In the genomic region with DNA sequence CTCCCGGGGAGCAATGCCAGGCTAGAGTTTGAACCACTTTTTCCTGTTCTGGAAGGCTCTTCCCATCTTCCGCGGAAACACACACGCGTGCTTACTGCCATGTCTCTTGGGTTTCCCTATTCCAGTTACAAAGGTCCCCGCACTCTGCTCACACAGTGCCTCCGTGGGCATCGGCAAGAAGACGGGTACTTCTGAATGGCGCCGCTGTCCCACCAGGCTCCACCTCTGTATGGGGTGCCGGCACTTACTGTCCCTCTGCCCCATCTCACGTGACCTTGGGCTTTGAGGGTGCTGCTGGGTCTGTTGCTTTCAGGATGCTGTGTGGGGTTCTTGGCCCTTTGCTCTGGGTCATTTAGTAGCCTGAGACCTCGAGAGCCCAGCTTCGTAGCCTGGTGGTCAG, we compare ENCODE assay signal across 28 cellular contexts.
"Had no signal": no experiment of that assay in that cellular context is flagged by ENCODE, and none has a peak within 500 bp of the region (broad histone marks: within the 10 kb centered on the region; RNA-seq: fewer than 3 reads in every experiment).

No MANE protein-coding gene starts in this region.

- ATAC-seq: activated naive CD4-positive, alpha-beta T cell treated with anti-CD3 and anti-CD28 coated beads, Interleukin-2, amount 50 U/mL, for 72 hours; activated T-cell treated with anti-CD3 and anti-CD28 coated beads, Interleukin-2, amount 50 U/mL, for 72 hours; foreskin keratinocyte; gastrocnemius medialis had no signal

- H3K36me3 ChIP-seq: breast epithelium had no signal

- H3K27ac ChIP-seq: ascending aorta, breast epithelium, cardiac muscle cell, esophagus muscularis mucosa, foreskin keratinocyte, gastrocnemius medialis had no signal

- H3K4me1 Mint-ChIP-seq: activated CD4-positive, alpha-beta memory T cell treated with anti-CD3 and anti-CD28 coated beads, Interleukin-2, amount 10 ng/mL, durations not matched to agents 7 days and 5 days; activated CD4-positive, alpha-beta T cell treated with anti-CD3 and anti-CD28 coated beads, Interleukin-2, amount 10 ng/mL, durations not matched to agents 7 days and 5 days; activated naive CD4-positive, alpha-beta T cell treated with anti-CD3 and anti-CD28 coated beads, Interleukin-2, amount 10 ng/mL, durations not matched to agents 7 days and 5 days; activated naive CD8-positive, alpha-beta T cell treated with anti-CD3 and anti-CD28 coated beads, Interleukin-2, amount 10 ng/mL, durations not matched to agents 7 days and 5 days; central memory CD8-positive, alpha-beta T cell had no signal

- DNase-seq: activated CD4-positive, alpha-beta memory T cell treated with anti-CD3 and anti-CD28 coated beads, Interleukin-2, amount 10 ng/mL, durations not matched to agents 7 days and 5 days; activated CD4-positive, alpha-beta T cell treated with anti-CD3 and anti-CD28 coated beads for 1 hour; activated CD4-positive, alpha-beta T cell treated with anti-CD3 and anti-CD28 coated beads for 4 hours; activated CD4-positive, alpha-beta T cell treated with anti-CD3 and anti-CD28 coated beads, Interleukin-2, amount 10 ng/mL, durations not matched to agents 7 days and 5 days; activated CD4-positive, alpha-beta T cell treated with anti-CD3 and anti-CD28 coated beads, Interleukin-2, amount 50 U/mL, for 4 hours; activated CD8-positive, alpha-beta memory T cell treated with anti-CD3 and anti-CD28 coated beads, Interleukin-2, amount 50 U/mL, for 48 hours; activated gamma-delta T cell; activated naive CD4-positive, alpha-beta T cell; activated naive CD4-positive, alpha-beta T cell treated with anti-CD3 and anti-CD28 coated beads, Interleukin-2, amount 10 ng/mL, durations not matched to agents 7 days and 5 days; activated naive CD8-positive, alpha-beta T cell treated with anti-CD3 and anti-CD28 coated beads, Interleukin-2, amount 10 ng/mL, durations not matched to agents 7 days and 5 days; activated T-cell treated with anti-CD3 and anti-CD28 coated beads for 4 hours; activated T-cell treated with anti-CD3 and anti-CD28 coated beads, Interleukin-2, amount 50 U/mL, for 24 hours; activated T-cell treated with anti-CD3 and anti-CD28 coated beads, Interleukin-2, amount 50 U/mL, for 72 hours; cortex of kidney; dermis blood vessel endothelial cell; effector CD4-positive, alpha-beta T cell; erythroblast; foreskin keratinocyte; gastrocnemius medialis; glutamatergic neuron; T-helper 2 cell had no signal

- H3K9me3 Mint-ChIP-seq: activated CD4-positive, alpha-beta memory T cell treated with anti-CD3 and anti-CD28 coated beads, Interleukin-2, amount 10 ng/mL, durations not matched to agents 7 days and 5 days; activated CD4-positive, alpha-beta T cell treated with anti-CD3 and anti-CD28 coated beads, Interleukin-2, amount 10 ng/mL, durations not matched to agents 7 days and 5 days; activated naive CD4-positive, alpha-beta T cell treated with anti-CD3 and anti-CD28 coated beads, Interleukin-2, amount 10 ng/mL, durations not matched to agents 7 days and 5 days; activated naive CD4-positive, alpha-beta T cell treated with anti-CD3 and anti-CD28 coated beads, Interleukin-2, amount 50 U/mL, for 72 hours; activated naive CD8-positive, alpha-beta T cell treated with anti-CD3 and anti-CD28 coated beads, Interleukin-2, amount 10 ng/mL, durations not matched to agents 7 days and 5 days; activated T-cell treated with anti-CD3 and anti-CD28 coated beads, Interleukin-2, amount 50 U/mL, for 24 hours; activated T-cell treated with anti-CD3 and anti-CD28 coated beads, Interleukin-2, amount 50 U/mL, for 72 hours; central memory CD8-positive, alpha-beta T cell had no signal

- H3K27ac Mint-ChIP-seq: activated CD4-positive, alpha-beta memory T cell treated with anti-CD3 and anti-CD28 coated beads, Interleukin-2, amount 10 ng/mL, durations not matched to agents 7 days and 5 days; activated CD4-positive, alpha-beta T cell treated with anti-CD3 and anti-CD28 coated beads, Interleukin-2, amount 10 ng/mL, durations not matched to agents 7 days and 5 days; activated naive CD4-positive, alpha-beta T cell treated with anti-CD3 and anti-CD28 coated beads, Interleukin-2, amount 10 ng/mL, durations not matched to agents 7 days and 5 days; activated naive CD8-positive, alpha-beta T cell treated with anti-CD3 and anti-CD28 coated beads, Interleukin-2, amount 10 ng/mL, durations not matched to agents 7 days and 5 days; activated T-cell treated with anti-CD3 and anti-CD28 coated beads, Interleukin-2, amount 50 U/mL, for 24 hours; activated T-cell treated with anti-CD3 and anti-CD28 coated beads, Interleukin-2, amount 50 U/mL, for 72 hours; brain had no signal

- H3K27me3 ChIP-seq: ascending aorta, breast epithelium, cardiac muscle cell, esophagus muscularis mucosa, foreskin keratinocyte, gastrocnemius medialis had no signal

- H3K27me3 Mint-ChIP-seq: activated CD4-positive, alpha-beta memory T cell treated with anti-CD3 and anti-CD28 coated beads, Interleukin-2, amount 10 ng/mL, durations not matched to agents 7 days and 5 days; activated CD4-positive, alpha-beta T cell treated with anti-CD3 and anti-CD28 coated beads, Interleukin-2, amount 10 ng/mL, durations not matched to agents 7 days and 5 days; activated naive CD4-positive, alpha-beta T cell treated with anti-CD3 and anti-CD28 coated beads, Interleukin-2, amount 10 ng/mL, durations not matched to agents 7 days and 5 days; activated naive CD8-positive, alpha-beta T cell treated with anti-CD3 and anti-CD28 coated beads, Interleukin-2, amount 10 ng/mL, durations not matched to agents 7 days and 5 days; activated T-cell treated with anti-CD3 and anti-CD28 coated beads, Interleukin-2, amount 50 U/mL, for 24 hours; brain; central memory CD8-positive, alpha-beta T cell had no signal

- H3K4me3 ChIP-seq: ascending aorta, breast epithelium, cardiac muscle cell, esophagus muscularis mucosa, gastrocnemius medialis had no signal

- H3K9me3 ChIP-seq: ascending aorta, breast epithelium, esophagus muscularis mucosa, gastrocnemius medialis had no signal

- H3K4me3 Mint-ChIP-seq: activated CD4-positive, alpha-beta memory T cell treated with anti-CD3 and anti-CD28 coated beads, Interleukin-2, amount 10 ng/mL, durations not matched to agents 7 days and 5 days; activated CD4-positive, alpha-beta T cell treated with anti-CD3 and anti-CD28 coated beads, Interleukin-2, amount 10 ng/mL, durations not matched to agents 7 days and 5 days; activated naive CD4-positive, alpha-beta T cell treated with anti-CD3 and anti-CD28 coated beads, Interleukin-2, amount 10 ng/mL, durations not matched to agents 7 days and 5 days; activated naive CD8-positive, alpha-beta T cell treated with anti-CD3 and anti-CD28 coated beads, Interleukin-2, amount 10 ng/mL, durations not matched to agents 7 days and 5 days; activated T-cell treated with anti-CD3 and anti-CD28 coated beads, Interleukin-2, amount 50 U/mL, for 24 hours; activated T-cell treated with anti-CD3 and anti-CD28 coated beads, Interleukin-2, amount 50 U/mL, for 72 hours; brain; central memory CD8-positive, alpha-beta T cell had no signal

- H3K4me1 ChIP-seq: ascending aorta, breast epithelium, foreskin keratinocyte had no signal
